In genomic region chr5:134131578-134132350, GRCh38 we compare ENCODE assay signal across 13 cellular contexts. TPM values are rescaled to one million over a fixed set of nuclear protein-coding genes. Genes with fewer than 3 reads are reported as not detected.
DNase-seq lines count a peak whose midpoint lies in the region; ATAC-seq lines count a peak whose summit lies in the region.
"Had no signal": no experiment of that assay in that cellular context is flagged by ENCODE, and none has a peak within 500 bp of the region (broad histone marks: within the 10 kb centered on the region; RNA-seq: fewer than 3 reads in every experiment).

No MANE protein-coding gene starts in this region.

- H3K36me3 ChIP-seq in aorta (ENCODE audit: control insufficient read depth in 1 of 2, insufficient read depth in 2 of 2, low read length in 1 of 2) = peaks cover 0 to 2% of the 10 kb centered on the region in 2 donors

- no peaks in the 10 kb centered on the region for H3K27me3 ChIP-seq in aorta (ENCODE audit: control insufficient read depth in 1 of 2, insufficient read depth in 2 of 2, low read length in 1 of 2)
- H3K27me3 ChIP-seq: gastrocnemius medialis had no signal

- DNase-seq in stimulated activated naive CD8-positive, alpha-beta T cell treated with anti-CD3 and anti-CD28 coated beads, Interleukin-15, Interleukin-2, amounts not matched to agents 100 U/mL and 50 U/mL, for 24 hours = no peak
- peak; percentile 52 to 54 for DNase-seq in activated T-cell treated with anti-CD3 and anti-CD28 coated beads, Interleukin-2, amount 50 U/mL, for 48 hours
- DNase-seq in memory B cell (ENCODE audit: low spot score in 2 of 2) (no peak), aorta (peak; percentile 34 to 44), NCI-H524 treated with DMSO at 0.1 percent for 48 hours (lab: John Stamatoyannopoulos, UW) (no peak), MV-4-11 (lab: John Stamatoyannopoulos, UW) (no peak), SW 1271 (lab: John Stamatoyannopoulos, UW) (no peak)
- DNase-seq: GDM1, NCI-H2081, NCI-H774 had no signal

- peak overlapping the region; percentile 98 for H3K27ac Mint-ChIP-seq in stimulated activated naive CD8-positive, alpha-beta T cell treated with anti-CD3 and anti-CD28 coated beads, Interleukin-15, Interleukin-2, amounts not matched to agents 100 ng/mL and 50 ng/mL, for 24 hours
- peak overlapping the region; percentile 98 for H3K27ac Mint-ChIP-seq in memory B cell

- H3K36me3 Mint-ChIP-seq in stimulated activated naive CD8-positive, alpha-beta T cell treated with anti-CD3 and anti-CD28 coated beads, Interleukin-15, Interleukin-2, amounts not matched to agents 100 ng/mL and 50 ng/mL, for 24 hours (ENCODE audit: low read depth) = peaks cover 23% of the 10 kb centered on the region
- peaks cover 18% of the 10 kb centered on the region for H3K36me3 Mint-ChIP-seq in memory B cell

- H3K4me3 ChIP-seq in aorta (ENCODE audit: low read length in 2 of 2) = no peak overlapping the region
- H3K4me3 ChIP-seq: gastrocnemius medialis had no signal

- peaks cover 98% of the 10 kb centered on the region for H3K4me1 Mint-ChIP-seq in stimulated activated naive CD8-positive, alpha-beta T cell treated with anti-CD3 and anti-CD28 coated beads, Interleukin-15, Interleukin-2, amounts not matched to agents 100 ng/mL and 50 ng/mL, for 24 hours (ENCODE audit: low read depth)
- H3K4me1 Mint-ChIP-seq in memory B cell = peaks cover 44% of the 10 kb centered on the region

- intact Hi-C loops in aorta (cut with DNase I) = no loop called here

- no peaks in the 10 kb centered on the region for H3K4me1 ChIP-seq in aorta (ENCODE audit: control insufficient read depth in 1 of 2, insufficient read depth in 2 of 2, low read length in 2 of 2)

- no peaks in the 10 kb centered on the region for H3K9me3 ChIP-seq in aorta (ENCODE audit: control insufficient read depth, low read length)
- H3K9me3 ChIP-seq: gastrocnemius medialis had no signal

- H3K9me3 Mint-ChIP-seq in stimulated activated naive CD8-positive, alpha-beta T cell treated with anti-CD3 and anti-CD28 coated beads, Interleukin-15, Interleukin-2, amounts not matched to agents 100 ng/mL and 50 ng/mL, for 24 hours = no peaks in the 10 kb centered on the region
- no peaks in the 10 kb centered on the region for H3K9me3 Mint-ChIP-seq in memory B cell

- H3K27ac ChIP-seq in aorta (ENCODE audit: low read depth in 1 of 2, low read length in 2 of 2) = no peak overlapping the region
- H3K27ac ChIP-seq: C4-2B, gastrocnemius medialis had no signal

- H3K4me3 Mint-ChIP-seq in stimulated activated naive CD8-positive, alpha-beta T cell treated with anti-CD3 and anti-CD28 coated beads, Interleukin-15, Interleukin-2, amounts not matched to agents 100 ng/mL and 50 ng/mL, for 24 hours = peak overlapping the region; percentile 69
- peak overlapping the region; percentile 51 for H3K4me3 Mint-ChIP-seq in memory B cell

- no peak for ATAC-seq in stimulated activated naive CD8-positive, alpha-beta T cell treated with anti-CD3 and anti-CD28 coated beads, Interleukin-15, Interleukin-2, amounts not matched to agents 100 U/mL and 50 U/mL, for 24 hours
- ATAC-seq in memory B cell (ENCODE audit: low read depth) (no peak), aorta (ENCODE audit: low FRiP score) (no peak)
- ATAC-seq: gastrocnemius medialis had no signal

- 94 to 98% methylated on average over 7 of the region's 7 CpGs for WGBS in aorta, 2 donors

- no peaks in the 10 kb centered on the region for H3K27me3 Mint-ChIP-seq in stimulated activated naive CD8-positive, alpha-beta T cell treated with anti-CD3 and anti-CD28 coated beads, Interleukin-15, Interleukin-2, amounts not matched to agents 100 ng/mL and 50 ng/mL, for 24 hours
- no peaks in the 10 kb centered on the region for H3K27me3 Mint-ChIP-seq in memory B cell

RNA-seq across cellular contexts. Expression of gene TCF7, which starts 17.3 kb away (rescaled TPM):
- 1 to 10 TPM; 1.6 to 4.4 TPM for total RNA-seq in aorta
- 1 to 10 TPM in 1 of 2 donors, under 1 TPM in 1; 0.54 to 2.8 TPM for polyA plus RNA-seq in aorta

RNA-seq across cellular contexts. Expression of gene SKP1, which starts 45.0 kb away (rescaled TPM):
- 100 to 1,000 TPM; 304 to 330 TPM for total RNA-seq in aorta
- polyA plus RNA-seq in aorta = 1,000 to 10,000 TPM in 1 of 2 donors, 100 to 1,000 TPM in 1; 695 to 1,152 TPM

Comparison
In these comparisons a context has a peak if more than half of its experiments do, and no peak if none do; other contexts are left out.
1. DNase-seq: peak in activated T-cell treated with anti-CD3 and anti-CD28 coated beads, Interleukin-2, amount 50 U/mL, for 48 hours (2 of 2) and aorta (2 of 2); none in stimulated activated naive CD8-positive, alpha-beta T cell treated with anti-CD3 and anti-CD28 coated beads, Interleukin-15, Interleukin-2, amounts not matched to agents 100 U/mL and 50 U/mL, for 24 hours (single experiment), memory B cell (0 of 2), NCI-H524 treated with DMSO at 0.1 percent for 48 hours (single experiment), MV-4-11 (single experiment) and SW 1271 (0 of 2).